8 cellular contexts compared by ENCODE assay signal in genomic region chr11:64246624-64246873, GRCh38. TPM values are rescaled to one million over a fixed set of nuclear protein-coding genes. Genes with fewer than 3 reads are reported as not detected.
A peak's percentile ranks its signal among the peaks of the same experiment; 100 is the strongest.
DNase-seq lines count a peak whose midpoint lies in the region; ATAC-seq, FAIRE-seq and TF ChIP-seq lines count a peak whose summit lies in the region.
"Not testable (repeated sequence)": the region's sequence is repeated elsewhere in the genome, so short reads cannot be mapped to it uniquely, and the experiment has no call there.

No MANE protein-coding gene starts in this region.

- not testable (repeated sequence) for H4K20me1 ChIP-seq in PC-3 (ENCODE audit: low read length); endothelial cell of umbilical vein (replicated peaks; ENCODE audit: control insufficient read depth, extremely low read depth, insufficient read depth, low read length)

- H2AFZ ChIP-seq in ACC112 (ENCODE audit: low read length, unreplicated experiment); PC-3 (ENCODE audit: low read length); endothelial cell of umbilical vein (ENCODE audit: low read depth, low read length): not testable (repeated sequence)

- ATAC-seq in HG02870 (IDR thresholded peaks at IDR 0.05; ENCODE audit: unreplicated experiment) (peak; percentile 26), PC-3 (peak; percentile 1)
- not testable (repeated sequence) for ATAC-seq in psoas muscle

- H3K79me2 ChIP-seq in ACC112 (ENCODE audit: control insufficient read depth, insufficient read depth, low read length, unreplicated experiment): peaks cover 38% of the 10 kb centered on the region
- H3K79me2 ChIP-seq in PC-3 (ENCODE audit: low read length): peaks cover 49% of the 10 kb centered on the region
- peaks cover 40% of the 10 kb centered on the region for H3K79me2 ChIP-seq in endothelial cell of umbilical vein (ENCODE audit: control insufficient read depth, insufficient read depth, low read length)

- not testable (repeated sequence) for FAIRE-seq in endothelial cell of umbilical vein (lab: Jason Lieb, UNC)

- not testable (repeated sequence) for H3K9me3 Mint-ChIP-seq in activated naive CD4-positive, alpha-beta T cell treated with anti-CD3 and anti-CD28 coated beads for 36 hours

- H3K36me3 Mint-ChIP-seq in activated naive CD4-positive, alpha-beta T cell treated with anti-CD3 and anti-CD28 coated beads for 36 hours (ENCODE audit: low read depth): peaks cover 14% of the 10 kb centered on the region

- peak overlapping the region; percentile 93 for H3K9ac ChIP-seq in PC-3 (ENCODE audit: low read length)
- not testable (repeated sequence) for H3K9ac ChIP-seq in endothelial cell of umbilical vein (replicated peaks; ENCODE audit: extremely low read depth, insufficient read depth, low read length)

- not testable (repeated sequence) for H3K9me1 ChIP-seq in endothelial cell of umbilical vein (replicated peaks; ENCODE audit: control insufficient read depth, extremely low read depth, insufficient read depth, low read length)

- H3K4me3 Mint-ChIP-seq in activated naive CD4-positive, alpha-beta T cell treated with anti-CD3 and anti-CD28 coated beads for 36 hours: peak overlapping the region; percentile 78

- CTCF ChIA-PET in PC-3 (lab: Charles Lee): interaction anchor here (0.9 kb wide), 1 partner anchor 54 kb away, joined by 3 read pairs; no protein-coding TSS in a partner anchor
- CTCF ChIA-PET in activated naive CD4-positive, alpha-beta T cell treated with anti-CD3 and anti-CD28 coated beads for 36 hours (lab: Charles Lee): interaction anchor here (1.1 to 1.9 kb wide), 3 partner anchors 42 to 58 kb away, joined by 5 to 6 read pairs (median 5); partner anchors contain the start of gene CATSPERZ
- CTCF ChIA-PET in endothelial cell of umbilical vein (lab: Charles Lee): interaction anchor here (1.0 to 5.0 kb wide), 8 partner anchors 21 to 85 kb away, joined by 4 to 36 read pairs (median 6); partner anchors contain the start of genes CATSPERZ, ESRRA, PRDX5 and STIP1

- in situ Hi-C loops in GM18951 (cut with MboI; ENCODE audit: low sequenced_read_pairs, unreplicated experiment): not testable (repeated sequence)

- H3K27ac Mint-ChIP-seq in activated naive CD4-positive, alpha-beta T cell treated with anti-CD3 and anti-CD28 coated beads for 36 hours: not testable (repeated sequence)

- not testable (repeated sequence) for DNase-seq in PC-3; activated naive CD4-positive, alpha-beta T cell treated with anti-CD3 and anti-CD28 coated beads for 36 hours; endothelial cell of umbilical vein (ENCODE audit: low read depth, low spot score); lower leg skin (ENCODE audit: low spot score in 2 of 2); psoas muscle

- not testable (repeated sequence) for H3K27me3 Mint-ChIP-seq in activated naive CD4-positive, alpha-beta T cell treated with anti-CD3 and anti-CD28 coated beads for 36 hours (ENCODE audit: low read depth)

- not testable (repeated sequence) for H3F3A ChIP-seq in PC-3 (ENCODE audit: low read length, unreplicated experiment)

- intact Hi-C loops in PC-3 (cut with micrococcal nuclease) (loop anchor here (2.0 kb wide), 2 partner anchors 24 to 54 kb away; partner anchors contain the start of gene CATSPERZ), endothelial cell of umbilical vein (cut with micrococcal nuclease) (loop anchor here (2.0 kb wide), 1 partner anchor 38 kb away; the partner anchor contains the start of genes BAD and GPR137)
- intact Hi-C loops in activated naive CD4-positive, alpha-beta T cell treated with anti-CD3 and anti-CD28 coated beads for 36 hours (cut with micrococcal nuclease): loop anchor here (1.0 to 10.0 kb wide), 7 partner anchors 16 to 838 kb away; partner anchors contain the start of genes BAD, CDCA5, DNAJC4 and ESRRA
- intact Hi-C loops in lower leg skin (cut with DNase I; ENCODE audit: low total_unique reads); psoas muscle (cut with DNase I): not testable (repeated sequence)

- not testable (repeated sequence) for TF ChIP-seq CTCF in PC-3 (conservative IDR thresholded peaks at IDR 0.05; ENCODE audit: low read depth, low read length); endothelial cell of umbilical vein (IDR thresholded peaks at IDR 0.05; ENCODE audit: extremely low read depth in 1 of 2, insufficient read depth in 1 of 2, low read depth in 1 of 2, low read length in 2 of 2); lower leg skin (IDR thresholded peaks at IDR 0.05); psoas muscle (IDR thresholded peaks at IDR 0.05)

- H3K4me3 ChIP-seq in ACC112 (ENCODE audit: low read depth, low read length) (peak overlapping the region; percentile 96), PC-3 (ENCODE audit: low read length) (peak overlapping the region; percentile 80; the same call in 1 of the 2 replicates), endothelial cell of umbilical vein (replicated peaks in 1 of 3; ENCODE audit: insufficient read depth in 1 of 3, low read depth in 1 of 3, low read length in 3 of 3) (peak overlapping the region in 1 of 3 experiments; percentile 78), lower leg skin (ENCODE audit: low read depth, poor library complexity, severe bottlenecking) (peak overlapping the region; percentile 74), psoas muscle (peak overlapping the region; percentile 93)

- not testable (repeated sequence) for BruUV-seq in PC-3 (replicated peaks; lab: Mats Ljungman, UMichigan); endothelial cell of umbilical vein (replicated peaks; lab: Mats Ljungman, UMichigan)

- dilution Hi-C loops in endothelial cell of umbilical vein (cut with MboI; ENCODE audit: extremely low pct_ligation_motif_present, low sequenced_read_pairs): not testable (repeated sequence)

- peaks cover 37% of the 10 kb centered on the region for H3K4me1 ChIP-seq in ACC112 (ENCODE audit: control insufficient read depth, insufficient read depth, low read length, unreplicated experiment)
- peaks cover 50% of the 10 kb centered on the region for H3K4me1 ChIP-seq in PC-3 (ENCODE audit: insufficient read depth, low read length)
- peaks cover 23% of the 10 kb centered on the region for H3K4me1 ChIP-seq in endothelial cell of umbilical vein (ENCODE audit: control insufficient read depth, extremely low read depth, insufficient read depth, low read length)
- H3K4me1 ChIP-seq in psoas muscle: peaks cover 34% of the 10 kb centered on the region

- H3K27me3 ChIP-seq in ACC112 (ENCODE audit: insufficient read depth, low read length); PC-3 (ENCODE audit: low read length); endothelial cell of umbilical vein (ENCODE audit: control insufficient read depth in 2 of 2, insufficient read depth in 2 of 2, low read length in 2 of 2); psoas muscle (ENCODE audit: insufficient read depth in 3 of 3, low read length in 2 of 3): not testable (repeated sequence)

- not testable (repeated sequence) for H3K9me3 ChIP-seq in PC-3 (ENCODE audit: low read length); endothelial cell of umbilical vein (replicated peaks; ENCODE audit: control insufficient read depth, insufficient read depth, low read length); psoas muscle

- not testable (repeated sequence) for H3K9me2 ChIP-seq in PC-3 (replicated peaks; ENCODE audit: low read length)

- POLR2A ChIA-PET in PC-3 (lab: Charles Lee; ENCODE audit: unreplicated experiment): interaction anchor here (2.6 kb wide), 1 partner anchor 9 kb away, joined by 12 read pairs; no protein-coding TSS in a partner anchor
- POLR2A ChIA-PET in endothelial cell of umbilical vein (lab: Charles Lee): interaction anchor here (0.6 to 2.2 kb wide), 2 partner anchors 17 to 22 kb away, joined by 4 to 10 read pairs; no protein-coding TSS in a partner anchor

- not testable (repeated sequence) for H3K4me2 ChIP-seq in PC-3 (ENCODE audit: low read length); endothelial cell of umbilical vein (ENCODE audit: insufficient read depth, low read length)

- no CpG with 5 or more reads among the region's 43 CpGs for WGBS in lower leg skin, 2 donors
- 0 to 2% (median 0%) methylated on average over 1 to 43 of the region's 43 CpGs for WGBS in psoas muscle, 3 donors

- H3K36me3 ChIP-seq in ACC112 (ENCODE audit: insufficient read depth, low read length): not testable (repeated sequence)
- peaks cover 14% of the 10 kb centered on the region; the same call in 1 of the 2 replicates for H3K36me3 ChIP-seq in PC-3 (ENCODE audit: low read depth, low read length)
- peaks cover 0 to 12% of the 10 kb centered on the region in 2 experiments for H3K36me3 ChIP-seq in endothelial cell of umbilical vein (ENCODE audit: control insufficient read depth in 2 of 2, extremely low read depth in 1 of 2, insufficient read depth in 2 of 2, low read length in 2 of 2)
- peaks cover 0 to 22% of the 10 kb centered on the region in 2 donors for H3K36me3 ChIP-seq in psoas muscle (ENCODE audit: insufficient read depth in 1 of 2, low read depth in 1 of 2)

- peaks cover 25% of the 10 kb centered on the region for H3K4me1 Mint-ChIP-seq in activated naive CD4-positive, alpha-beta T cell treated with anti-CD3 and anti-CD28 coated beads for 36 hours (ENCODE audit: low read depth)

- TF ChIP-seq POLR2A in GM18951 (IDR thresholded peaks at IDR 0.05; ENCODE audit: extremely low read depth, insufficient read depth, insufficient read length): peak; percentile 42
- TF ChIP-seq POLR2A in endothelial cell of umbilical vein (IDR thresholded peaks at IDR 0.05; ENCODE audit: low read depth, low read length); lower leg skin (IDR thresholded peaks at IDR 0.05): not testable (repeated sequence)

- not testable (repeated sequence) for H3K27ac ChIP-seq in ACC112 (ENCODE audit: low read depth, low read length); endothelial cell of umbilical vein (ENCODE audit: insufficient read depth, low read depth, low read length)
- peak overlapping the region; percentile 94 for H3K27ac ChIP-seq in PC-3 (ENCODE audit: low read length)
- H3K27ac ChIP-seq in psoas muscle: peak overlapping the region; percentile 99

RNA-seq across cellular contexts. Expression of gene PPP1R14B, which starts 0.2 kb away (rescaled TPM):
- total RNA-seq in PC-3 (2014; rRNA removed) (1,496 and 2,060 TPM in 2 replicates), endothelial cell of umbilical vein (431 TPM in 2 replicates), lower leg skin (100 to 1,000 TPM; 178 to 230 (median 203) TPM), psoas muscle (100 to 1,000 TPM; 129 to 395 (median 209) TPM)
- total RNA-seq in activated naive CD4-positive, alpha-beta T cell treated with anti-CD3 and anti-CD28 coated beads for 36 hours: 100 to 1,000 TPM; 216 to 227 TPM
- polyA plus RNA-seq in endothelial cell of umbilical vein (308 and 320 TPM in 2 replicates), psoas muscle (100 to 1,000 TPM; 206 to 522 (median 236) TPM)
- 343 and 404 TPM in 2 replicates for polyA plus RNA-seq in endothelial cell of umbilical vein (2011; cell fraction: cytosol; rRNA removed)
- 151 and 155 TPM in 2 replicates for polyA plus RNA-seq in endothelial cell of umbilical vein (2011; cell fraction: nucleus; rRNA removed)
- polyA plus RNA-seq in endothelial cell of umbilical vein (2012): 414 and 432 TPM in 2 replicates
- polyA minus RNA-seq in endothelial cell of umbilical vein: 107 and 116 TPM in 2 replicates
- polyA minus RNA-seq in endothelial cell of umbilical vein (2011; cell fraction: cytosol; rRNA and poly(A)+ RNA removed): 105 TPM
- 17.3 and 29.0 TPM in 2 replicates for polyA minus RNA-seq in endothelial cell of umbilical vein (2011; cell fraction: nucleus; rRNA and poly(A)+ RNA removed)

RNA-seq across cellular contexts. Expression of gene PLCB3, which starts 4.8 kb away (rescaled TPM):
- 69.0 and 88.3 TPM in 2 replicates for total RNA-seq in PC-3 (2014; rRNA removed)
- 1 to 10 TPM; 4.4 to 4.7 TPM for total RNA-seq in activated naive CD4-positive, alpha-beta T cell treated with anti-CD3 and anti-CD28 coated beads for 36 hours
- 60.4 and 61.1 TPM in 2 replicates for total RNA-seq in endothelial cell of umbilical vein
- 32.3 and 33.3 TPM in 2 replicates for polyA plus RNA-seq in endothelial cell of umbilical vein
- 28.0 and 30.0 TPM in 2 replicates for polyA plus RNA-seq in endothelial cell of umbilical vein (2011; cell fraction: cytosol; rRNA removed)
- 82.7 and 91.6 TPM in 2 replicates for polyA plus RNA-seq in endothelial cell of umbilical vein (2011; cell fraction: nucleus; rRNA removed)
- polyA plus RNA-seq in endothelial cell of umbilical vein (2012): 35.6 and 50.8 TPM in 2 replicates
- polyA minus RNA-seq in endothelial cell of umbilical vein: 28.2 and 34.7 TPM in 2 replicates
- polyA minus RNA-seq in endothelial cell of umbilical vein (2011; cell fraction: cytosol; rRNA and poly(A)+ RNA removed): 36.9 TPM
- polyA minus RNA-seq in endothelial cell of umbilical vein (2011; cell fraction: nucleus; rRNA and poly(A)+ RNA removed): 22.8 and 37.1 TPM in 2 replicates
- 10 to 100 TPM; 30.5 to 38.4 (median 37.4) TPM for total RNA-seq in lower leg skin
- 10 to 100 TPM in 1 of 4 donors, 1 to 10 TPM in 3; 5.9 to 10.4 (median 8.2) TPM for total RNA-seq in psoas muscle
- polyA plus RNA-seq in psoas muscle: 1 to 10 TPM; 3.8 to 4.7 (median 4.6) TPM

RNA-seq across cellular contexts. Expression of gene FKBP2, which starts 5.7 kb away (rescaled TPM):
- total RNA-seq in PC-3 (2014; rRNA removed): 215 and 248 TPM in 2 replicates
- 10 to 100 TPM; 17.2 to 20.0 TPM for total RNA-seq in activated naive CD4-positive, alpha-beta T cell treated with anti-CD3 and anti-CD28 coated beads for 36 hours
- total RNA-seq in endothelial cell of umbilical vein: 48.4 and 48.5 TPM in 2 replicates
- polyA plus RNA-seq in endothelial cell of umbilical vein: 63.1 and 74.4 TPM in 2 replicates
- 54.7 and 75.6 TPM in 2 replicates for polyA plus RNA-seq in endothelial cell of umbilical vein (2011; cell fraction: cytosol; rRNA removed)
- polyA plus RNA-seq in endothelial cell of umbilical vein (2011; cell fraction: nucleus; rRNA removed): 24.9 and 27.9 TPM in 2 replicates
- polyA plus RNA-seq in endothelial cell of umbilical vein (2012): 56.7 and 88.3 TPM in 2 replicates
- 25.3 and 28.2 TPM in 2 replicates for polyA minus RNA-seq in endothelial cell of umbilical vein
- polyA minus RNA-seq in endothelial cell of umbilical vein (2011; cell fraction: cytosol; rRNA and poly(A)+ RNA removed): 36.4 TPM
- polyA minus RNA-seq in endothelial cell of umbilical vein (2011; cell fraction: nucleus; rRNA and poly(A)+ RNA removed): 4.2 and 7.5 TPM in 2 replicates
- 10 to 100 TPM; 47.7 to 70.3 (median 56.4) TPM for total RNA-seq in lower leg skin
- 10 to 100 TPM; 17.8 to 26.6 (median 22.3) TPM for total RNA-seq in psoas muscle
- polyA plus RNA-seq in psoas muscle: 100 to 1,000 TPM in 1 of 3 donors, 10 to 100 TPM in 2; 45.4 to 228 (median 85.1) TPM

RNA-seq across cellular contexts. Expression of gene VEGFB, which starts 12.2 kb away (rescaled TPM):
- total RNA-seq in PC-3 (2014; rRNA removed): 27.9 and 39.4 TPM in 2 replicates
- total RNA-seq in activated naive CD4-positive, alpha-beta T cell treated with anti-CD3 and anti-CD28 coated beads for 36 hours: 10 to 100 TPM; 64.2 to 74.5 TPM
- 89.6 and 98.1 TPM in 2 replicates for total RNA-seq in endothelial cell of umbilical vein
- 18.3 and 19.3 TPM in 2 replicates for polyA plus RNA-seq in endothelial cell of umbilical vein
- 22.0 and 30.8 TPM in 2 replicates for polyA plus RNA-seq in endothelial cell of umbilical vein (2011; cell fraction: cytosol; rRNA removed)
- 19.1 and 23.6 TPM in 2 replicates for polyA plus RNA-seq in endothelial cell of umbilical vein (2011; cell fraction: nucleus; rRNA removed)
- 86.5 and 108 TPM in 2 replicates for polyA plus RNA-seq in endothelial cell of umbilical vein (2012)
- 7.2 and 8.5 TPM in 2 replicates for polyA minus RNA-seq in endothelial cell of umbilical vein
- polyA minus RNA-seq in endothelial cell of umbilical vein (2011; cell fraction: cytosol; rRNA and poly(A)+ RNA removed): 25.5 TPM
- polyA minus RNA-seq in endothelial cell of umbilical vein (2011; cell fraction: nucleus; rRNA and poly(A)+ RNA removed): 5.5 and 5.8 TPM in 2 replicates
- total RNA-seq in lower leg skin: 10 to 100 TPM; 45.9 to 71.2 (median 65.6) TPM
- 100 to 1,000 TPM in 2 of 4 donors, 10 to 100 TPM in 2; 77.0 to 125 (median 103) TPM for total RNA-seq in psoas muscle
- polyA plus RNA-seq in psoas muscle: 100 to 1,000 TPM in 1 of 3 donors, 10 to 100 TPM in 2; 80.4 to 104 (median 100.0) TPM

RNA-seq across cellular contexts. Expression of gene DNAJC4, which starts 16.2 kb away (rescaled TPM):
- total RNA-seq in PC-3 (2014; rRNA removed) (20.4 and 25.4 TPM in 2 replicates), endothelial cell of umbilical vein (23.5 and 24.4 TPM in 2 replicates), lower leg skin (10 to 100 TPM; 19.2 to 37.6 (median 30.8) TPM), psoas muscle (10 to 100 TPM; 22.9 to 45.8 (median 30.5) TPM)
- total RNA-seq in activated naive CD4-positive, alpha-beta T cell treated with anti-CD3 and anti-CD28 coated beads for 36 hours: 10 to 100 TPM; 16.9 to 19.3 TPM
- polyA plus RNA-seq in endothelial cell of umbilical vein (41.2 and 64.6 TPM in 2 replicates), psoas muscle (10 to 100 TPM; 29.3 to 39.7 (median 29.6) TPM)
- polyA plus RNA-seq in endothelial cell of umbilical vein (2011; cell fraction: cytosol; rRNA removed): 24.7 and 36.3 TPM in 2 replicates
- 31.5 and 33.7 TPM in 2 replicates for polyA plus RNA-seq in endothelial cell of umbilical vein (2011; cell fraction: nucleus; rRNA removed)
- polyA plus RNA-seq in endothelial cell of umbilical vein (2012): 23.6 and 52.5 TPM in 2 replicates
- 14.6 and 19.3 TPM in 2 replicates for polyA minus RNA-seq in endothelial cell of umbilical vein
- polyA minus RNA-seq in endothelial cell of umbilical vein (2011; cell fraction: cytosol; rRNA and poly(A)+ RNA removed): 11.6 TPM
- 5.5 and 6.5 TPM in 2 replicates for polyA minus RNA-seq in endothelial cell of umbilical vein (2011; cell fraction: nucleus; rRNA and poly(A)+ RNA removed)
